In the genomic region with DNA sequence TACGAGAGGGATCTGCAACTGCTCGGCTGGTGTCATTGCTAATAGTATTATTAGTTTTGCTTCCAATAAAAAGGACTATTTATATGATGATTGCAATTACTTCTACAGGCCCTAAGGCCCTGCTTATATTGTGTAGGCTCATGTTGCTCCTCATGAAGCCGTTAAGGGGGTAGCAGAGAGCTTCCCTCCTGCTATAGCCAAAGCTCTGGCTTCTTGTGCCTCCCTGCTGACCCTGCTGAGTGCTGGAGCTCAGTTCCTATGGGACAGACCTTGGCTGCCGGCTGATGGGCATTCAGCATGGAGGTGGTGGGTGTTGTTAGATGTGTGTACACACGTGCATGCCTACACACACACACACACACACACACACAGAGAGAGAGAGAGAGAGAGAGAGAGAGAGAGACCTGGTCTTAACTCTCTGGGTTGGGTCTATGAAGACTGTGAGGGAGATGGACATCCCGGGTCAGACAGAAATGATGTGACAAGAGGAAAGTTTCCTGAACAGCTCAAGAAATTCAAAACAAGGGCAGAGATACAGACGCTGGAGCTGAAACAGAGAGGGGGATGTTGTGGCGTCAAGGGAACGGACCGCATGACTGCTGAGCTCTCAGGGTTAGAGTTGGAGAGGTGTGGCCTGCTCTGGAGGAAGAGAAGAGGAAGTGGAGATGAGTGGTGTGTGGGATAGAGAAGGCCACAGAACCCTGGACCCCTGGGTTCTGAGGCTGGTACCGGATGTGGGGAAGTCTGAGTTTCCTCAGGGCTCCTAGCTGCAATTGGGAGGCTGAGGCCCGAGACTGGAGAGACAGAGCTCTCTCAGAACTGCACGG, we compare ENCODE assay signal across 13 cellular contexts. TPM values are rescaled to one million over a fixed set of nuclear protein-coding genes. Genes with fewer than 3 reads are reported as not detected.
DNase-seq lines count a peak whose midpoint lies in the region; ATAC-seq and TF ChIP-seq lines count a peak whose summit lies in the region.
"Had no signal": no experiment of that assay in that cellular context is flagged by ENCODE, and none has a peak within 500 bp of the region (broad histone marks: within the 10 kb centered on the region; RNA-seq: fewer than 3 reads in every experiment).

No MANE protein-coding gene starts in this region.

- H4K20me1 ChIP-seq in MM.1S (ENCODE audit: insufficient read depth, low read length): 0 out of 2 replicates have a peak, but pooled peaks cover 7% of the 10 kb centered on the region

- H3K4me3 Mint-ChIP-seq in activated CD4-positive, alpha-beta T cell treated with anti-CD3 and anti-CD28 coated beads for 36 hours: no peak overlapping the region
- peak overlapping the region; percentile 3 for H3K4me3 Mint-ChIP-seq in activated T-helper 1 cell treated with anti-CD3 and anti-CD28 coated beads, Interleukin-12 subunit alpha, Interleukin-12 subunit beta, Interleukin-2, Interleukin-4 antibody, amounts not matched to agents 30 ng/mL and 10 ng/mL and 1 ng/mL, durations not matched to agents 14 hours and 24 hours and 36 hours
- H3K4me3 Mint-ChIP-seq in natural killer cell treated with Interleukin-12 subunit alpha and Interleukin-12 subunit beta and Interleukin-15 and Interleukin-18, amount 100 ng/mL, for 72 hours: peak overlapping the region; percentile 4

- no peak overlapping the region for H3K4me3 ChIP-seq in Jurkat, Clone E6-1 (ENCODE audit: low read length)
- no peak overlapping the region for H3K4me3 ChIP-seq in MM.1S (ENCODE audit: low read length)
- H3K4me3 ChIP-seq: uterus had no signal

- H3K9ac ChIP-seq in MM.1S (ENCODE audit: low read length): no peak overlapping the region

- no peaks in the 10 kb centered on the region for H3K9me3 Mint-ChIP-seq in activated CD4-positive, alpha-beta T cell treated with anti-CD3 and anti-CD28 coated beads for 36 hours (ENCODE audit: low read depth)
- H3K9me3 Mint-ChIP-seq in activated T-helper 1 cell treated with anti-CD3 and anti-CD28 coated beads, Interleukin-12 subunit alpha, Interleukin-12 subunit beta, Interleukin-2, Interleukin-4 antibody, amounts not matched to agents 30 ng/mL and 10 ng/mL and 1 ng/mL, durations not matched to agents 14 hours and 24 hours and 36 hours: no peaks in the 10 kb centered on the region
- peaks cover 4% of the 10 kb centered on the region for H3K9me3 Mint-ChIP-seq in natural killer cell treated with Interleukin-12 subunit alpha and Interleukin-12 subunit beta and Interleukin-15 and Interleukin-18, amount 100 ng/mL, for 72 hours

- peaks cover 80% of the 10 kb centered on the region for H3K27me3 Mint-ChIP-seq in activated CD4-positive, alpha-beta T cell treated with anti-CD3 and anti-CD28 coated beads for 36 hours
- peaks cover 80% of the 10 kb centered on the region for H3K27me3 Mint-ChIP-seq in activated T-helper 1 cell treated with anti-CD3 and anti-CD28 coated beads, Interleukin-12 subunit alpha, Interleukin-12 subunit beta, Interleukin-2, Interleukin-4 antibody, amounts not matched to agents 30 ng/mL and 10 ng/mL and 1 ng/mL, durations not matched to agents 14 hours and 24 hours and 36 hours (ENCODE audit: insufficient read depth)
- peaks cover 61 to 69% of the 10 kb centered on the region in 2 donors for H3K27me3 Mint-ChIP-seq in natural killer cell treated with Interleukin-12 subunit alpha and Interleukin-12 subunit beta and Interleukin-15 and Interleukin-18, amount 100 ng/mL, for 72 hours

- TF ChIP-seq CTCF in MM.1S (IDR thresholded peaks at IDR 0.05; ENCODE audit: low read length): no peak

- H3K4me1 Mint-ChIP-seq in activated CD4-positive, alpha-beta T cell treated with anti-CD3 and anti-CD28 coated beads for 36 hours: peaks cover 22% of the 10 kb centered on the region
- H3K4me1 Mint-ChIP-seq in activated T-helper 1 cell treated with anti-CD3 and anti-CD28 coated beads, Interleukin-12 subunit alpha, Interleukin-12 subunit beta, Interleukin-2, Interleukin-4 antibody, amounts not matched to agents 30 ng/mL and 10 ng/mL and 1 ng/mL, durations not matched to agents 14 hours and 24 hours and 36 hours (ENCODE audit: low read depth): peaks cover 42% of the 10 kb centered on the region
- H3K4me1 Mint-ChIP-seq in natural killer cell treated with Interleukin-12 subunit alpha and Interleukin-12 subunit beta and Interleukin-15 and Interleukin-18, amount 100 ng/mL, for 72 hours (ENCODE audit: low read depth in 2 of 2): peaks cover 25 to 27% of the 10 kb centered on the region in 2 donors

- H3K4me1 ChIP-seq in MM.1S (ENCODE audit: low read length): no peaks in the 10 kb centered on the region

- H3K79me2 ChIP-seq in MM.1S (ENCODE audit: low read length): no peaks in the 10 kb centered on the region

- peak; percentile 81 for ATAC-seq in activated CD4-positive, alpha-beta T cell treated with anti-CD3 and anti-CD28 coated beads for 36 hours
- ATAC-seq in natural killer cell treated with Interleukin-12 subunit alpha and Interleukin-12 subunit beta and Interleukin-15 and Interleukin-18, amount 100 ng/mL, for 72 hours: peak; percentile 73 to 85
- ATAC-seq in GM21526 (IDR thresholded peaks at IDR 0.05; ENCODE audit: low FRiP score, unreplicated experiment) (no peak), GM19397 (IDR thresholded peaks at IDR 0.05; ENCODE audit: unreplicated experiment) (no peak)

- no peaks in the 10 kb centered on the region for H3K36me3 Mint-ChIP-seq in activated CD4-positive, alpha-beta T cell treated with anti-CD3 and anti-CD28 coated beads for 36 hours (ENCODE audit: low read depth)
- peaks cover 5% of the 10 kb centered on the region for H3K36me3 Mint-ChIP-seq in activated T-helper 1 cell treated with anti-CD3 and anti-CD28 coated beads, Interleukin-12 subunit alpha, Interleukin-12 subunit beta, Interleukin-2, Interleukin-4 antibody, amounts not matched to agents 30 ng/mL and 10 ng/mL and 1 ng/mL, durations not matched to agents 14 hours and 24 hours and 36 hours (ENCODE audit: low read depth)
- H3K36me3 Mint-ChIP-seq in natural killer cell treated with Interleukin-12 subunit alpha and Interleukin-12 subunit beta and Interleukin-15 and Interleukin-18, amount 100 ng/mL, for 72 hours: no peaks in the 10 kb centered on the region

- no peak overlapping the region for H2AFZ ChIP-seq in MM.1S (ENCODE audit: low read length)

- H3K4me2 ChIP-seq in MM.1S (ENCODE audit: low read depth, low read length): no peak overlapping the region

- POLR2A ChIA-PET in activated CD4-positive, alpha-beta T cell treated with anti-CD3 and anti-CD28 coated beads for 36 hours (lab: Charles Lee): no interaction called here

- no peaks in the 10 kb centered on the region for H3K9me3 ChIP-seq in MM.1S (replicated peaks; ENCODE audit: insufficient read depth, low read length)
- H3K9me3 ChIP-seq: uterus had no signal

- H3K27ac ChIP-seq in MM.1S (ENCODE audit: low read length): no peak overlapping the region
- H3K27ac ChIP-seq: uterus had no signal

- peak; percentile 56 for DNase-seq in activated CD4-positive, alpha-beta T cell treated with anti-CD3 and anti-CD28 coated beads for 36 hours
- DNase-seq in activated CD4-positive, alpha-beta T cell treated with anti-CD3 and anti-CD28 coated beads, Interleukin-2, amount 50 U/mL, for 4 hours: no peak
- DNase-seq in Jurkat, Clone E6-1 (ENCODE audit: low read depth, low spot score): peak; percentile 82
- peak; percentile 46 for DNase-seq in activated T-helper 1 cell treated with anti-CD3 and anti-CD28 coated beads, Interleukin-12 subunit alpha, Interleukin-12 subunit beta, Interleukin-2, Interleukin-4 antibody, amounts not matched to agents 30 ng/mL and 10 ng/mL and 1 ng/mL, durations not matched to agents 14 hours and 24 hours and 36 hours (ENCODE audit: low spot score)
- no peak for DNase-seq in natural killer cell treated with Interleukin-12 subunit alpha and Interleukin-12 subunit beta and Interleukin-15 and Interleukin-18, amount 100 ng/mL, for 72 hours (ENCODE audit: low spot score)
- DNase-seq in MM.1S: no peak
- DNase-seq: activated gamma-delta T cell; NCI-H2081 treated with DMSO at 0.1 percent for 48 hours; stimulated activated CD4-positive, alpha-beta T cell treated with anti-CD3 and anti-CD28 coated beads, Interleukin-4, amount 100 ng/mL, for 24 hours; uterus had no signal

- peaks cover 13% of the 10 kb centered on the region for H3F3A ChIP-seq in MM.1S (ENCODE audit: insufficient read depth, low read length)

- no peak overlapping the region for H3K27ac Mint-ChIP-seq in activated CD4-positive, alpha-beta T cell treated with anti-CD3 and anti-CD28 coated beads for 36 hours
- peak overlapping the region; percentile 0 for H3K27ac Mint-ChIP-seq in activated T-helper 1 cell treated with anti-CD3 and anti-CD28 coated beads, Interleukin-12 subunit alpha, Interleukin-12 subunit beta, Interleukin-2, Interleukin-4 antibody, amounts not matched to agents 30 ng/mL and 10 ng/mL and 1 ng/mL, durations not matched to agents 14 hours and 24 hours and 36 hours
- H3K27ac Mint-ChIP-seq in natural killer cell treated with Interleukin-12 subunit alpha and Interleukin-12 subunit beta and Interleukin-15 and Interleukin-18, amount 100 ng/mL, for 72 hours: no peak overlapping the region

- CTCF ChIA-PET in activated CD4-positive, alpha-beta T cell treated with anti-CD3 and anti-CD28 coated beads for 36 hours (lab: Charles Lee): interaction anchor here (0.7 to 2.6 kb wide), 13 partner anchors 11 to 123 kb away, joined by 3 to 14 read pairs (median 6); no protein-coding TSS in a partner anchor

- 0 out of 2 replicates have a peak, but pooled peaks cover 13% of the 10 kb centered on the region for H3K36me3 ChIP-seq in MM.1S (replicated peaks; ENCODE audit: insufficient read depth, low read length)
- H3K36me3 ChIP-seq: uterus had no signal

- H3K27me3 ChIP-seq in MM.1S (replicated peaks; ENCODE audit: insufficient read depth, low read length): no peaks in the 10 kb centered on the region
- H3K27me3 ChIP-seq: uterus had no signal

- intact Hi-C loops in activated CD4-positive, alpha-beta T cell treated with anti-CD3 and anti-CD28 coated beads for 36 hours (cut with DNase I, micrococcal nuclease): no loop called here
- intact Hi-C loops in activated T-helper 1 cell treated with anti-CD3 and anti-CD28 coated beads, Interleukin-12 subunit alpha, Interleukin-12 subunit beta, Interleukin-2, Interleukin-4 antibody, amounts not matched to agents 30 ng/mL and 10 ng/mL and 1 ng/mL, durations not matched to agents 14 hours and 24 hours and 36 hours (cut with micrococcal nuclease): loop anchor here (1.0 kb wide), 1 partner anchor 16 kb away; no protein-coding TSS in a partner anchor

- H3K9me2 ChIP-seq in MM.1S (replicated peaks; ENCODE audit: insufficient read depth, low read length): no peaks in the 10 kb centered on the region

RNA-seq across cellular contexts. Expression of a gene that starts 1.6 kb away (rescaled TPM):
- not detected for total RNA-seq in activated CD4-positive, alpha-beta T cell treated with anti-CD3 and anti-CD28 coated beads for 36 hours
- polyA plus RNA-seq in Jurkat, Clone E6-1 (2012; ENCODE audit: insufficient read depth, insufficient read length): not detected
- total RNA-seq in activated T-helper 1 cell treated with anti-CD3 and anti-CD28 coated beads, Interleukin-12 subunit alpha, Interleukin-12 subunit beta, Interleukin-2, Interleukin-4 antibody, amounts not matched to agents 30 ng/mL and 10 ng/mL and 1 ng/mL, durations not matched to agents 14 hours and 24 hours and 36 hours: not detected in 2 replicates
- under 1 TPM; 0.36 to 0.67 TPM for total RNA-seq in natural killer cell treated with Interleukin-12 subunit alpha and Interleukin-12 subunit beta and Interleukin-15 and Interleukin-18, amount 100 ng/mL, for 72 hours
- total RNA-seq: endothelial cell of umbilical vein had no signal

RNA-seq across cellular contexts. Expression of a gene that starts 24.3 kb away (rescaled TPM):
- total RNA-seq in activated CD4-positive, alpha-beta T cell treated with anti-CD3 and anti-CD28 coated beads for 36 hours: under 1 TPM in 1 of 2 experiments, not detected in 1; 0.34 TPM
- polyA plus RNA-seq in Jurkat, Clone E6-1 (2012; ENCODE audit: insufficient read depth, insufficient read length): not detected
- total RNA-seq in activated T-helper 1 cell treated with anti-CD3 and anti-CD28 coated beads, Interleukin-12 subunit alpha, Interleukin-12 subunit beta, Interleukin-2, Interleukin-4 antibody, amounts not matched to agents 30 ng/mL and 10 ng/mL and 1 ng/mL, durations not matched to agents 14 hours and 24 hours and 36 hours: not detected in 2 replicates
- not detected for total RNA-seq in natural killer cell treated with Interleukin-12 subunit alpha and Interleukin-12 subunit beta and Interleukin-15 and Interleukin-18, amount 100 ng/mL, for 72 hours
- total RNA-seq: endothelial cell of umbilical vein had no signal
- polyA plus RNA-seq: endothelial cell of umbilical vein had no signal

RNA-seq across cellular contexts. Expression of a gene that starts 33.7 kb away (rescaled TPM):
- under 1 TPM in 1 of 2 experiments, not detected in 1; 0.02 TPM for total RNA-seq in activated CD4-positive, alpha-beta T cell treated with anti-CD3 and anti-CD28 coated beads for 36 hours
- polyA plus RNA-seq in Jurkat, Clone E6-1 (2012; ENCODE audit: insufficient read depth, insufficient read length): not detected
- not detected in 2 replicates for total RNA-seq in activated T-helper 1 cell treated with anti-CD3 and anti-CD28 coated beads, Interleukin-12 subunit alpha, Interleukin-12 subunit beta, Interleukin-2, Interleukin-4 antibody, amounts not matched to agents 30 ng/mL and 10 ng/mL and 1 ng/mL, durations not matched to agents 14 hours and 24 hours and 36 hours
- total RNA-seq in natural killer cell treated with Interleukin-12 subunit alpha and Interleukin-12 subunit beta and Interleukin-15 and Interleukin-18, amount 100 ng/mL, for 72 hours: not detected

RNA-seq across cellular contexts. Expression of a gene that starts 42.2 kb away (rescaled TPM):
- 10 to 100 TPM; 38.5 to 48.7 TPM for total RNA-seq in activated CD4-positive, alpha-beta T cell treated with anti-CD3 and anti-CD28 coated beads for 36 hours
- 58.7 TPM for polyA plus RNA-seq in Jurkat, Clone E6-1 (2012; ENCODE audit: insufficient read depth, insufficient read length)
- 102 and 104 TPM in 2 replicates for total RNA-seq in activated T-helper 1 cell treated with anti-CD3 and anti-CD28 coated beads, Interleukin-12 subunit alpha, Interleukin-12 subunit beta, Interleukin-2, Interleukin-4 antibody, amounts not matched to agents 30 ng/mL and 10 ng/mL and 1 ng/mL, durations not matched to agents 14 hours and 24 hours and 36 hours
- 100 to 1,000 TPM in 1 of 2 donors, 10 to 100 TPM in 1; 47.9 to 135 TPM for total RNA-seq in natural killer cell treated with Interleukin-12 subunit alpha and Interleukin-12 subunit beta and Interleukin-15 and Interleukin-18, amount 100 ng/mL, for 72 hours

RNA-seq across cellular contexts. Expression of a gene that starts 51.9 kb away (rescaled TPM):
- 10 to 100 TPM; 79.9 to 82.0 TPM for total RNA-seq in activated CD4-positive, alpha-beta T cell treated with anti-CD3 and anti-CD28 coated beads for 36 hours
- 170 TPM for polyA plus RNA-seq in Jurkat, Clone E6-1 (2012; ENCODE audit: insufficient read depth, insufficient read length)
- total RNA-seq in activated T-helper 1 cell treated with anti-CD3 and anti-CD28 coated beads, Interleukin-12 subunit alpha, Interleukin-12 subunit beta, Interleukin-2, Interleukin-4 antibody, amounts not matched to agents 30 ng/mL and 10 ng/mL and 1 ng/mL, durations not matched to agents 14 hours and 24 hours and 36 hours: 77.8 and 78.0 TPM in 2 replicates
- total RNA-seq in natural killer cell treated with Interleukin-12 subunit alpha and Interleukin-12 subunit beta and Interleukin-15 and Interleukin-18, amount 100 ng/mL, for 72 hours: 10 to 100 TPM; 54.0 to 67.5 TPM

Comparison
In these comparisons a context has a peak if more than half of its experiments do, and no peak if none do; other contexts are left out.
1. DNase-seq: peak in activated CD4-positive, alpha-beta T cell treated with anti-CD3 and anti-CD28 coated beads for 36 hours (single experiment), Jurkat, Clone E6-1 (single experiment) and activated T-helper 1 cell treated with anti-CD3 and anti-CD28 coated beads, Interleukin-12 subunit alpha, Interleukin-12 subunit beta, Interleukin-2, Interleukin-4 antibody, amounts not matched to agents 30 ng/mL and 10 ng/mL and 1 ng/mL, durations not matched to agents 14 hours and 24 hours and 36 hours (single experiment); none in activated CD4-positive, alpha-beta T cell treated with anti-CD3 and anti-CD28 coated beads, Interleukin-2, amount 50 U/mL, for 4 hours (0 of 2), natural killer cell treated with Interleukin-12 subunit alpha and Interleukin-12 subunit beta and Interleukin-15 and Interleukin-18, amount 100 ng/mL, for 72 hours (single experiment) and MM.1S (single experiment).
2. ATAC-seq: peak in activated CD4-positive, alpha-beta T cell treated with anti-CD3 and anti-CD28 coated beads for 36 hours (single experiment) and natural killer cell treated with Interleukin-12 subunit alpha and Interleukin-12 subunit beta and Interleukin-15 and Interleukin-18, amount 100 ng/mL, for 72 hours (2 of 2); none in GM21526 (single experiment) and GM19397 (single experiment).